In the genomic region with DNA sequence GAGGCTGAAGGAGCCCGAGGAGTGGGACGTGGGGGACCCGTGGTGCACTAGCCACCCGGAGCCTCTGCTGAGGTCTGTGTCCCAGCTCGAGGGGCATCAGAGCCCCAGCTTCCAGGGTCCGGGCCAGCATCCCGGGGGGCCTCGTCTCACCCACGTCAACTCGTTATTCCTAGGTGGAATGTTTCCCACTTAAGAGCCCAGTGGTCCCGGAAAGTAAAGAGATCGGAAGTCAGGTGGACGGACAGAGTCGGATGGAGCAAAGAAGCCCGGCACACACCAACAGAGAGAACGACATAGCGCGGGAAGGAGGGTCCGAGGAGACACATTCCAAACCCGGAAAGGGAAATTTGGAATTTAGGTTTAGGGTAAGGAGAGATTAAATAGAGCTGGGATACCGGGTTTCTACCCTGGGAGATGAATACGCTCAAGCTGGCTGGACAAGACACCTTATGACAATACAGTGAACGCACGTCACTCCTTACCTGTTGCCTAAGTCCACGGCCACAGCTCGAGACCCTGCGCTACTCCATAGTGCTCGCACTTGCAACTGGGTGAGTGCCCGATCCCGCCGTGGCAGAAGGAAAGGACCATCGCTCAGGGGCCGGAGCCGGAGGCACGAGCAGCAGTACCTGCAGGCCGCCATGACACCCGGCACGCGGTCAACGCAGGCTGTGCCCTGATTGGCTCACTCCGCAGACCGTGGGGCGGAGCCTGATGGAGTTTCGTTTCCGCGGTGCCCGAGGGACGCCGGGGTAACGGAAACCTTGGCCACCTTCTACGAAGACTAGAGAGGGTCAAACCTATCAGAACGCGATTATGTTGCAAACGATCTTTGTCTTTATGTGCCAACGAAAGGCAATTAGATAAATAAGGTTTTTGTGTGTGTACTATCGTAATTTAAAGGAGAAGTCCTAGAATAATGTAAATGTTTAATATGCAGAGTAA, we compare ENCODE assay signal across 8 cellular contexts. TPM values are rescaled to one million over a fixed set of nuclear protein-coding genes. Genes with fewer than 3 reads are reported as not detected.
A peak's percentile ranks its signal among the peaks of the same experiment; 100 is the strongest.
DNase-seq lines count a peak whose midpoint lies in the region; TF ChIP-seq lines count a peak whose summit lies in the region.

TSS of gene PNPT1 (minus strand) at position 664 of the 945 bp plus-strand sequence. CDS start at position 643, 21 bp downstream.

- H3K4me1 Mint-ChIP-seq in HFFc6 (ENCODE audit: low read depth) = peaks cover 31% of the 10 kb centered on the region
- peaks cover 31% of the 10 kb centered on the region for H3K4me1 Mint-ChIP-seq in activated naive CD4-positive, alpha-beta T cell treated with anti-CD3 and anti-CD28 coated beads, Interleukin-2, amount 10 ng/mL, durations not matched to agents 7 days and 5 days

- H3K4me3 ChIP-seq in NB4 (ENCODE audit: low read depth, low read length) = peak within 1 kb of the TSS; percentile 79
- H3K4me3 ChIP-seq in SK-N-MC = peak within 1 kb of the TSS; percentile 98

- TF ChIP-seq POLR2A in NB4 (IDR thresholded peaks at IDR 0.05; ENCODE audit: extremely low read depth, insufficient read length) = peak; percentile 79

- H3K9me3 ChIP-seq in SK-N-MC (ENCODE audit: low read depth, low read length) = no peaks in the 10 kb centered on the region

- peak within 1 kb of the TSS; percentile 99 for H3K4me3 Mint-ChIP-seq in HFFc6
- H3K4me3 Mint-ChIP-seq in activated naive CD4-positive, alpha-beta T cell treated with anti-CD3 and anti-CD28 coated beads, Interleukin-2, amount 10 ng/mL, durations not matched to agents 7 days and 5 days = peak within 1 kb of the TSS; percentile 92

- H3K27ac ChIP-seq in SK-N-MC = no peak within 1 kb of the TSS
- no peak within 1 kb of the TSS for H3K27ac ChIP-seq in temporal lobe (ENCODE audit: low read depth, low read length)

- peak within 1 kb of the TSS; percentile 89 for H3K27ac Mint-ChIP-seq in HFFc6
- peak within 1 kb of the TSS; percentile 90 for H3K27ac Mint-ChIP-seq in activated naive CD4-positive, alpha-beta T cell treated with anti-CD3 and anti-CD28 coated beads, Interleukin-2, amount 10 ng/mL, durations not matched to agents 7 days and 5 days

- no peak for TF ChIP-seq CTCF in HFFc6 (IDR thresholded peaks at IDR 0.05)
- no peak for TF ChIP-seq CTCF in NB4 (IDR thresholded peaks at IDR 0.05; ENCODE audit: low read depth, low read length)

- H3K27me3 Mint-ChIP-seq in HFFc6 (ENCODE audit: insufficient read depth) = peaks cover 1% of the 10 kb centered on the region
- no peaks in the 10 kb centered on the region for H3K27me3 Mint-ChIP-seq in activated naive CD4-positive, alpha-beta T cell treated with anti-CD3 and anti-CD28 coated beads, Interleukin-2, amount 10 ng/mL, durations not matched to agents 7 days and 5 days

- DNase-seq in GM04503 (ENCODE audit: low read depth) (peak; percentile 69), HFFc6 (peak; percentile 93), NB4 (ENCODE audit: low read depth) (peak; percentile 97), SK-N-MC (ENCODE audit: low read depth, low spot score) (peak; percentile 67), globus pallidus (ENCODE audit: low spot score) (peak; percentile 91), occipital lobe (lab: John Stamatoyannopoulos, UW) (peak; percentile 91)
- peak; percentile 96 for DNase-seq in activated naive CD4-positive, alpha-beta T cell treated with anti-CD3 and anti-CD28 coated beads, Interleukin-2, amount 10 ng/mL, durations not matched to agents 7 days and 5 days

- peak within 1 kb of the TSS; percentile 93 for H3K9ac ChIP-seq in SK-N-MC (ENCODE audit: insufficient read length)

- H3K36me3 Mint-ChIP-seq in HFFc6 (ENCODE audit: low read depth) = peaks cover under 1% of the 10 kb centered on the region; the same call in 1 of the 2 replicates
- peaks cover 3% of the 10 kb centered on the region for H3K36me3 Mint-ChIP-seq in activated naive CD4-positive, alpha-beta T cell treated with anti-CD3 and anti-CD28 coated beads, Interleukin-2, amount 10 ng/mL, durations not matched to agents 7 days and 5 days

- no peaks in the 10 kb centered on the region for H3K9me3 Mint-ChIP-seq in HFFc6
- no peaks in the 10 kb centered on the region for H3K9me3 Mint-ChIP-seq in activated naive CD4-positive, alpha-beta T cell treated with anti-CD3 and anti-CD28 coated beads, Interleukin-2, amount 10 ng/mL, durations not matched to agents 7 days and 5 days

- peaks cover 22% of the 10 kb centered on the region for H3K36me3 ChIP-seq in SK-N-MC (ENCODE audit: insufficient read depth, low read length)

- CTCF ChIA-PET in activated naive CD4-positive, alpha-beta T cell treated with anti-CD3 and anti-CD28 coated beads, Interleukin-2, amount 10 ng/mL, durations not matched to agents 7 days and 5 days (lab: Charles Lee) = no interaction called here

RNA-seq across cellular contexts. Expression of gene PNPT1, which starts in this region (rescaled TPM):
- total RNA-seq in HFFc6 (2021; fragmentation: NEBNext Ultra II Directional; extraction: Animal tissue kit (Norgen Biotek cat#: 25700)) = 10 to 100 TPM; 22.5 to 31.5 (median 25.8) TPM
- total RNA-seq in occipital lobe (30.4 TPM), temporal lobe (21.6 TPM)
